Comparison of ENCODE assay signal across 30 cellular contexts in the genomic region with DNA sequence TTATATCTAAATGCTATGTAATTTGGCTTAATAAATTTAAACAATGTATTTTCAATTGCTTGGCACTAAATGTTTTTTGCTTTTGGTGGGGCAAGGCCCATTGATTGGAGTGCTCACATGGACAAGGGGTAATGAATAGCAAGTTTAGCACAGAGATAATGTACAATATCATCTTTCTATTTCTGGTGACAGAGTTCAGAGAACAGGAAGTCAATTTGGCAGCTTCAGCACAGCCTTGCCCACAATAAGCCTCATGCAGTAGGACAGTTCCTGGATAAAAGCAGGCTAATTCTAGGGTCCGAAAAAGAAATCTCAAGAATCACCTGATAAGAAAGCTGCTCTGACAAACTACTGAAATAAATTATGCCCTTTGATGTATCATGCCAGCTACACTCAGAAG.
"Had no signal": no experiment of that assay in that cellular context is flagged by ENCODE, and none has a peak within 500 bp of the region (broad histone marks: within the 10 kb centered on the region; RNA-seq: fewer than 3 reads in every experiment).

No MANE protein-coding gene starts in this region.

- H3K9ac ChIP-seq: KMS-11 had no signal

- H3K27ac ChIP-seq: brain microvascular endothelial cell, KMS-11, Peyer's patch, RWPE1, SJCRH30, SK-N-MC, WERI-Rb-1 had no signal

- DNase-seq: activated CD4-positive, alpha-beta memory T cell treated with anti-CD3 and anti-CD28 coated beads, Interleukin-2, amount 10 ng/mL, durations not matched to agents 7 days and 5 days; activated CD4-positive, alpha-beta T cell treated with anti-CD3 and anti-CD28 coated beads for 1 hour; activated CD4-positive, alpha-beta T cell treated with anti-CD3 and anti-CD28 coated beads for 48 hours; activated CD4-positive, CD25-positive, alpha-beta regulatory T cell; activated CD8-positive, alpha-beta memory T cell treated with anti-CD3 and anti-CD28 coated beads for 24 hours; activated CD8-positive, alpha-beta memory T cell treated with anti-CD3 and anti-CD28 coated beads, Interleukin-2, amount 10 ng/mL, durations not matched to agents 7 days and 5 days; activated CD8-positive, alpha-beta memory T cell treated with anti-CD3 and anti-CD28 coated beads, Interleukin-2, amount 50 U/mL, for 48 hours; activated effector memory CD4-positive, alpha-beta T cell treated with Interleukin-2 at 50 U/mL for 16 hours; activated naive CD4-positive, alpha-beta T cell treated with anti-CD3 and anti-CD28 coated beads, Interleukin-2, amount 10 ng/mL, durations not matched to agents 7 days and 5 days; activated naive CD8-positive, alpha-beta T cell treated with anti-CD3 and anti-CD28 coated beads, Interleukin-2, amount 50 U/mL, for 24 hours; activated T-cell treated with anti-CD3 and anti-CD28 coated beads, Interleukin-2, amount 50 U/mL, for 48 hours; amniotic stem cell; aorta; brain microvascular endothelial cell; NCI-H1105; NCI-H1417 treated with DMSO at 0.1 percent for 48 hours; NCI-H187 treated with DMSO at 0.1 percent for 48 hours; NCI-H226; NCI-H446 treated with DMSO at 0.1 percent for 48 hours; NCI-H524; NCI-H69; NCI-H82; PC-3; Peyer's patch; SHP77; SJCRH30; WERI-Rb-1 had no signal

- ATAC-seq: activated CD8-positive, alpha-beta memory T cell treated with anti-CD3 and anti-CD28 coated beads, Interleukin-2, amount 10 ng/mL, durations not matched to agents 7 days and 5 days; activated naive CD8-positive, alpha-beta T cell treated with anti-CD3 and anti-CD28 coated beads, Interleukin-2, amount 50 U/mL, for 24 hours; PC-3 had no signal

- H3K36me3 ChIP-seq: brain microvascular endothelial cell, Peyer's patch, SJCRH30, WERI-Rb-1 had no signal

- H3K4me2 ChIP-seq: KMS-11 had no signal

- H3K27me3 ChIP-seq: brain microvascular endothelial cell, Peyer's patch, SJCRH30 had no signal

- H3K4me3 ChIP-seq: Peyer's patch, SJCRH30, SK-N-MC had no signal

- H3K4me1 ChIP-seq: Peyer's patch, SJCRH30 had no signal

- H3K9me3 ChIP-seq: Peyer's patch had no signal
